In genomic region chrX:108029928-108030711, GRCh38 we compare ENCODE assay signal across 1 cellular context.
TF ChIP-seq lines count a peak whose summit lies in the region.

No MANE protein-coding gene starts in this region.

TF ChIP-seq in GM12878, 131 proteins besides CTCF, POLR2A, EP300 and RAD21 (continued from another document):
- TF ChIP-seq, protein P1, sequence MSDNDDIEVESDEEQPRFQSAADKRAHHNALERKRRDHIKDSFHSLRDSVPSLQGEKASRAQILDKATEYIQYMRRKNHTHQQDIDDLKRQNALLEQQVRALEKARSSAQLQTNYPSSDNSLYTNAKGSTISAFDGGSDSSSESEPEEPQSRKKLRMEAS (IDR thresholded peaks at IDR 0.05; ENCODE audit: low read depth, low read length), result no peak
- TF ChIP-seq STAT3 (IDR thresholded peaks at IDR 0.05; ENCODE audit: low read depth, low read length) (no peak), CREB1 (IDR thresholded peaks at IDR 0.05; ENCODE audit: low read depth) (0 out of 2 replicates have a peak, but pooled peaks have one; percentile 29), PRDM15 (CRISPR knock-in tag; IDR thresholded peaks at IDR 0.05) (no peak), TCF7 (IDR thresholded peaks at IDR 0.05; ENCODE audit: borderline replicate concordance) (no peak), JUNB (IDR thresholded peaks at IDR 0.05) (peak; percentile 37; the same call in 1 of the 2 replicates), SIX5 (IDR thresholded peaks at IDR 0.05; ENCODE audit: low read depth, low read length, severe bottlenecking) (no peak), IKZF2 (IDR thresholded peaks at IDR 0.05) (no peak), NFIC (IDR thresholded peaks at IDR 0.05; ENCODE audit: low read depth, low read length) (0 out of 2 replicates have a peak, but pooled peaks have one; percentile 27), KAT2A (conservative IDR thresholded peaks at IDR 0.05; ENCODE audit: control insufficient read depth, low read depth, low read length) (no peak), MEF2A (IDR thresholded peaks at IDR 0.05; ENCODE audit: insufficient read depth, low read depth, low read length) (peak; percentile 56), RUNX3 (IDR thresholded peaks at IDR 0.05; ENCODE audit: low read length) (peak; percentile 15; the same call in 1 of the 2 replicates), ETV6 (conservative IDR thresholded peaks at IDR 0.05 in 1 of 2, IDR thresholded peaks at IDR 0.05 in 1 of 2; ENCODE audit: borderline replicate concordance in 1 of 2, low read depth in 1 of 2) (no peak), NKRF (conservative IDR thresholded peaks at IDR 0.05) (no peak)
